10 cellular contexts compared by ENCODE assay signal in genomic region chr15:40291088-40291574, GRCh38. TPM values are rescaled to one million over a fixed set of nuclear protein-coding genes. Genes with fewer than 3 reads are reported as not detected.
DNase-seq lines count a peak whose midpoint lies in the region; ATAC-seq, FAIRE-seq and TF ChIP-seq lines count a peak whose summit lies in the region.
"Had no signal": no experiment of that assay in that cellular context is flagged by ENCODE, and none has a peak within 500 bp of the region (broad histone marks: within the 10 kb centered on the region; RNA-seq: fewer than 3 reads in every experiment).

No MANE protein-coding gene starts in this region.

- H3K27ac ChIP-seq in ascending aorta (no peak overlapping the region), subcutaneous abdominal adipose tissue (ENCODE audit: low read depth, low read length) (no peak overlapping the region)
- H3K27ac ChIP-seq: HL-60 had no signal

- H3K4me1 ChIP-seq in ascending aorta (peaks cover 0 to 5% of the 10 kb centered on the region in 2 donors), iPS-15b (ENCODE audit: control insufficient read depth, insufficient read depth, low read length) (peaks cover 6% of the 10 kb centered on the region), subcutaneous abdominal adipose tissue (ENCODE audit: control insufficient read depth in 5 of 5, insufficient read depth in 5 of 5, low read length in 5 of 5) (peaks cover 0 to 21% (median 8%) of the 10 kb centered on the region in 5 donors)

- H3K9ac ChIP-seq in iPS-15b (ENCODE audit: low read depth, low read length) (no peak overlapping the region), subcutaneous abdominal adipose tissue (ENCODE audit: low read length in 5 of 5) (no peak overlapping the region)

- intact Hi-C loops in ascending aorta (cut with DNase I): no loop called here

- ATAC-seq in GM21576 (IDR thresholded peaks at IDR 0.05; ENCODE audit: unreplicated experiment): no peak

- no peak for FAIRE-seq in RCC 7860 (lab: Jason Lieb, UNC)
- FAIRE-seq: A204.1 had no signal

- peak overlapping the region; percentile 43 to 59 for H3K4me3 ChIP-seq in ascending aorta
- peak overlapping the region; percentile 49 for H3K4me3 ChIP-seq in iPS-15b (ENCODE audit: low read depth, low read length)
- H3K4me3 ChIP-seq in subcutaneous abdominal adipose tissue (ENCODE audit: low read depth in 1 of 5, low read length in 5 of 5): peak overlapping the region in 4 of 5 donors; percentile 32 to 58 (median 41)

- H3K9me3 ChIP-seq in ascending aorta: no peaks in the 10 kb centered on the region
- H3K9me3 ChIP-seq in iPS-15b (ENCODE audit: control insufficient read depth, insufficient read depth, low read length): no peaks in the 10 kb centered on the region
- no peaks in the 10 kb centered on the region for H3K9me3 ChIP-seq in subcutaneous abdominal adipose tissue (ENCODE audit: control insufficient read depth in 5 of 5, low read length in 5 of 5)

- no peaks in the 10 kb centered on the region for H3K36me3 ChIP-seq in ascending aorta
- no peaks in the 10 kb centered on the region for H3K36me3 ChIP-seq in iPS-15b (ENCODE audit: control insufficient read depth, insufficient read depth, low read length)
- peaks cover 0 to 48% (median 2%) of the 10 kb centered on the region in 5 donors for H3K36me3 ChIP-seq in subcutaneous abdominal adipose tissue (ENCODE audit: control insufficient read depth in 5 of 5, insufficient read depth in 5 of 5, low read length in 5 of 5)

- H3K27me3 ChIP-seq in ascending aorta: no peaks in the 10 kb centered on the region
- peaks cover 62% of the 10 kb centered on the region for H3K27me3 ChIP-seq in iPS-15b (ENCODE audit: control insufficient read depth, insufficient read depth, low read length)
- peaks cover 4 to 18% (median 11%) of the 10 kb centered on the region in 5 donors for H3K27me3 ChIP-seq in subcutaneous abdominal adipose tissue (ENCODE audit: control insufficient read depth in 5 of 5, insufficient read depth in 4 of 5, low read length in 5 of 5)

- TF ChIP-seq CTCF in ascending aorta (IDR thresholded peaks at IDR 0.05): no peak

- DNase-seq in DMS 273 (lab: John Stamatoyannopoulos, UW; ENCODE audit: unreplicated experiment): peak; percentile 79
- no peak for DNase-seq in DMS 273 treated with DMSO at 0.1 percent for 48 hours (lab: John Stamatoyannopoulos, UW)
- DNase-seq in ascending aorta (ENCODE audit: low spot score in 2 of 2): no peak
- no peak for DNase-seq in NCI-H2107 treated with DMSO at 0.1 percent for 48 hours (lab: John Stamatoyannopoulos, UW; ENCODE audit: unreplicated experiment)
- no peak for DNase-seq in RCC 7860 (ENCODE audit: low spot score)

RNA-seq across cellular contexts. Expression of gene ANKRD63, which starts 8.3 kb away (rescaled TPM):
- not detected for total RNA-seq in ascending aorta

RNA-seq across cellular contexts. Expression of gene PLCB2, which starts 16.6 kb away (rescaled TPM):
- total RNA-seq in ascending aorta: 6.9 TPM

RNA-seq across cellular contexts. Expression of gene INAFM2, which starts 32.4 kb away (rescaled TPM):
- total RNA-seq in ascending aorta: 69.8 TPM

RNA-seq across cellular contexts. Expression of gene CCDC9B, which starts 49.6 kb away (rescaled TPM):
- total RNA-seq in ascending aorta: 55.8 TPM

RNA-seq across cellular contexts. Expression of gene PAK6, which starts 52.3 kb away (rescaled TPM):
- not detected for total RNA-seq in ascending aorta
